ENCODE assay signal across 12 cellular contexts in the genomic region with DNA sequence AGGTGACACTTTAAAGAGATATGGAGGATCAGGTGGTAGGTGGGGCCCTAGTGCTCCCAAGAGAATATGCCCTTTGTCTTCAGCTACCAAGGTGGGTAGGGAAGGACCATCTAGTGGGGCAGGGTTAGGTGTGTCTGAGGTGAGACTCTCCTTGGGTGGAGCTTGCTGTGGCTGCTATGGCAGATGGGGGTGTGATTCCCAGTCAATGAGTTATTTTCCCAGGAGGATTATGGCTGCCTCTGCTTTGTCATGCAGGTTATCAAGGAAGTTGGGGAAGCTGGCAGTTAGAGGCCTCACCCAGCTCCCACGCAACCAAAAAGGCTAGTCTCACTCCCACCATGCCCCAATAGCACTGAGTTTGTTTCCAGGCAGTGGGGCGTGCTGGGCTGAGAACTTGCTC. TPM values are rescaled to one million over a fixed set of nuclear protein-coding genes. Genes with fewer than 3 reads are reported as not detected.
"Had no signal": no experiment of that assay in that cellular context is flagged by ENCODE, and none has a peak within 500 bp of the region (broad histone marks: within the 10 kb centered on the region; RNA-seq: fewer than 3 reads in every experiment).

No MANE protein-coding gene starts in this region.

- H3K4me3 ChIP-seq: cardiac muscle cell, esophagus muscularis mucosa, pancreas, sigmoid colon, stomach, thoracic aorta had no signal

- H3K27ac ChIP-seq: cardiac muscle cell, esophagus muscularis mucosa, pancreas, sigmoid colon, stomach, thoracic aorta had no signal

- H3K4me3 Mint-ChIP-seq: naive thymus-derived CD8-positive, alpha-beta T cell had no signal

- DNase-seq: activated CD4-positive, CD25-positive, alpha-beta regulatory T cell treated with anti-CD3 and anti-CD28 coated beads, Interleukin-2, amount 50 U/mL, for 72 hours; activated naive CD4-positive, alpha-beta T cell treated with anti-CD3 and anti-CD28 coated beads, Interleukin-2, amount 50 U/mL, for 16 hours; activated T-cell treated with anti-CD3 and anti-CD28 coated beads for 4 hours; naive thymus-derived CD8-positive, alpha-beta T cell; pancreas; sigmoid colon; stimulated activated CD4-positive, alpha-beta T cell treated with anti-CD3 and anti-CD28 coated beads, Interleukin-12 subunit alpha, Interleukin-12 subunit beta, amount 100 ng/mL, for 4 hours; stimulated activated CD4-positive, alpha-beta T cell treated with anti-CD3 and anti-CD28 coated beads, Interleukin-2, amount 100 ng/mL, for 24 hours; stomach had no signal

- H3K4me1 ChIP-seq: esophagus muscularis mucosa, pancreas, sigmoid colon, stomach had no signal

- H3K27ac Mint-ChIP-seq: naive thymus-derived CD8-positive, alpha-beta T cell had no signal

- H3K27me3 ChIP-seq: cardiac muscle cell, esophagus muscularis mucosa, pancreas, sigmoid colon, stomach had no signal

- ATAC-seq: naive thymus-derived CD8-positive, alpha-beta T cell; pancreas had no signal

- H3K27me3 Mint-ChIP-seq: naive thymus-derived CD8-positive, alpha-beta T cell had no signal

- H3K36me3 ChIP-seq: cardiac muscle cell, esophagus muscularis mucosa, pancreas, sigmoid colon, stomach, thoracic aorta had no signal

- H3K9me3 ChIP-seq: pancreas, sigmoid colon, thoracic aorta had no signal

RNA-seq across cellular contexts. Expression of a gene that starts 18.0 kb away (rescaled TPM):
- polyA plus RNA-seq: naive thymus-derived CD8-positive, alpha-beta T cell had no signal
